21 cellular contexts compared by ENCODE assay signal in the genomic region with DNA sequence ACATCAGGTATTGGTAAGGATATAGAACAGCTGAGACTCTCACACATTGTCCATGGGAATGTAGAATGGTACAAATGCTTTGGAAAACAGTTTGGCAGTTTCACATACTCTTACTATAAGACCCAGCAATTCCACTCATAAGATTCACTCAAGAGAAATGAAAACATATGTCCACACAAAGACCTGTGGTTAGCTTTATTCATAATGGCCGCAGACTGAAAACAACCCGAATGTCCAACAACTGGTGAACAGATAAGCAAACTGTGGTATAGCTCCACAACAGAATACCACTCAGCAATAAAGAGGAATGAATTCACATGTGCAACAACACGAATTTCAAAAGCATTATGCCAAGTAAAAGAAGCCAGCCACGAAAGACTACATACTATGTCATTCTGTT.
"Had no signal": no experiment of that assay in that cellular context is flagged by ENCODE, and none has a peak within 500 bp of the region (broad histone marks: within the 10 kb centered on the region; RNA-seq: fewer than 3 reads in every experiment).

No MANE protein-coding gene starts in this region.

- H3K9me3 ChIP-seq: ascending aorta had no signal

- H3K27ac ChIP-seq: ascending aorta, cardiac muscle cell had no signal

- H3K4me3 ChIP-seq: ascending aorta, cardiac muscle cell had no signal

- H3K36me3 ChIP-seq: ascending aorta, cardiac muscle cell had no signal

- H3K27me3 ChIP-seq: ascending aorta, cardiac muscle cell had no signal

- DNase-seq: activated CD4-positive, alpha-beta T cell treated with anti-CD3 and anti-CD28 coated beads for 36 hours; activated CD4-positive, alpha-beta T cell treated with anti-CD3 and anti-CD28 coated beads, Interleukin-2, amount 10 ng/mL, durations not matched to agents 7 days and 5 days; activated CD4-positive, alpha-beta T cell treated with anti-CD3 and anti-CD28 coated beads, Interleukin-2, amount 50 U/mL, for 48 hours; activated CD8-positive, alpha-beta T cell treated with anti-CD3 and anti-CD28 coated beads, Interleukin-2, amount 10 ng/mL, durations not matched to agents 7 days and 5 days; activated gamma-delta T cell; activated naive CD4-positive, alpha-beta T cell treated with Interleukin-2 at 50 U/mL for 16 hours; activated naive CD8-positive, alpha-beta T cell treated with anti-CD3 and anti-CD28 coated beads, Interleukin-2, amount 10 ng/mL, durations not matched to agents 7 days and 5 days; activated T-cell treated with anti-CD3 and anti-CD28 coated beads, Interleukin-2, amount 50 U/mL, for 24 hours; Karpas-422; KBM-7; NCI-H1048; NCI-H1105 treated with DMSO at 0.1 percent for 48 hours; NCI-H1436; NCI-H1694; NCI-H2029; NCI-H510A; NCI-H526; NCI-H748 treated with DMSO at 0.1 percent for 48 hours; Right ventricle myocardium superior had no signal
